In the genomic region with DNA sequence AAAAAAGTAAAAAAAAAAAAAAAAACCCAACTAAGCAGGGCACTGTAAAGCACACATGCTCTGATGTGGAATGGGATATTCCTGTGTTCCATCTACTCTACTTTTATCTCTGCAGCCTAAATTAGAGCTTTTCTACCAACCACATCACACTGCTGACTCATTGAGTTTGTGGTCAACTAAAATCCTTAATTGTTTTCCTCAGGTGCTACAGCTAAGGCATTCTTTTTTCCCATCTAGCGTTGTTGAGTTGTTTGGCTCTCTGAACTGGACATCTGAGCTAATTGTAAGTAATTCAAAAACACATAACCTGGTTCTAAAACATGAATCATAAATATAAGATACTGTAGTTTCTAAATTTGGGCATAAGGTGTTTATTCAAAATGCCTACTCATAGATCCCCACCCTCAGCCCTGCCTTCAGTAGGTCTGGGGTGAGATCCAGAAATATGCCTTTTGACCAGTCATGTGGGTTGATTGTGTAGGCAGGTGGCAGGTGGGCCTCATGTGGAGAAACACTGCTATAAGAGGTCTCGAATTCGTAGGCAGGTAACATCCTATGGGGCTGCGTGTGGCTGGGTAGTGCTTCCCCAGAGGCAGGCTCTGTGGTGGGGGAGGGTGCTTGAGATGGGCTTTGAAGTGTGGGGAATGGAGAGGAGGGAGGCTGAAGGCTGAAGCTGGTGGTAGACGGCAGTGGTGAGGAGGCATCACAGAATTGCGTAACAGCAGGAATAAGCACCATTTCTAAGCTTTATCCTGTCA, we compare ENCODE assay signal across 14 cellular contexts. TPM values are rescaled to one million over a fixed set of nuclear protein-coding genes. Genes with fewer than 3 reads are reported as not detected.
DNase-seq lines count a peak whose midpoint lies in the region; ATAC-seq and TF ChIP-seq lines count a peak whose summit lies in the region.
"Had no signal": no experiment of that assay in that cellular context is flagged by ENCODE, and none has a peak within 500 bp of the region (broad histone marks: within the 10 kb centered on the region; RNA-seq: fewer than 3 reads in every experiment).

No MANE protein-coding gene starts in this region.

- H2AFZ ChIP-seq in Loucy (ENCODE audit: low read length) (no peak overlapping the region), neuronal stem cell (ENCODE audit: low read length) (no peak overlapping the region)

- H3K9ac ChIP-seq in Loucy (ENCODE audit: low read depth, low read length, poor library complexity, severe bottlenecking) = no peak overlapping the region
- no peak overlapping the region for H3K9ac ChIP-seq in neuronal stem cell (ENCODE audit: low read depth, low read length, poor library complexity)

- H3K4me2 ChIP-seq in Loucy (ENCODE audit: low read depth, low read length, poor library complexity, severe bottlenecking) (peak overlapping the region; percentile 14), neuronal stem cell (ENCODE audit: insufficient read depth, low read length, poor library complexity, severe bottlenecking) (no peak overlapping the region)

- no peak overlapping the region for H2BK5ac ChIP-seq in neuronal stem cell (ENCODE audit: low read length)

- H2BK120ac ChIP-seq in neuronal stem cell (ENCODE audit: low read depth, low read length) = no peak overlapping the region

- H3K9me3 ChIP-seq in Loucy (ENCODE audit: insufficient read depth, low read depth, low read length) (no peaks in the 10 kb centered on the region), neuronal stem cell (replicated peaks in 1 of 2; ENCODE audit: control insufficient read depth in 2 of 2, insufficient read depth in 1 of 2, low read depth in 1 of 2, low read length in 2 of 2) (peaks cover 0 to 2% of the 10 kb centered on the region in 2 donors)
- H3K9me3 ChIP-seq: pancreas had no signal

- no peaks in the 10 kb centered on the region for H3K79me1 ChIP-seq in neuronal stem cell (ENCODE audit: low read depth, low read length)

- no peak overlapping the region for H3K4ac ChIP-seq in neuronal stem cell (ENCODE audit: low read length)

- no peak for ATAC-seq in GM19324 (IDR thresholded peaks at IDR 0.05; ENCODE audit: low FRiP score, unreplicated experiment)
- ATAC-seq: activated naive CD8-positive, alpha-beta T cell treated with anti-CD3 and anti-CD28 coated beads, Interleukin-2, amount 50 U/mL, for 24 hours; pancreas had no signal

- H3F3A ChIP-seq in Loucy (ENCODE audit: low read depth) = no peaks in the 10 kb centered on the region

- H3K27me3 ChIP-seq in Loucy (ENCODE audit: insufficient read depth, low read length, poor library complexity, severe bottlenecking) (no peaks in the 10 kb centered on the region), neuronal stem cell (ENCODE audit: control insufficient read depth in 3 of 3, insufficient read depth in 3 of 3, low read depth in 1 of 3, low read length in 3 of 3) (no peaks in the 10 kb centered on the region)
- H3K27me3 ChIP-seq: pancreas had no signal

- H3K27ac ChIP-seq in neuronal stem cell (replicated peaks; ENCODE audit: low read length) = no peak overlapping the region
- H3K27ac ChIP-seq: pancreas, VCaP had no signal

- peak; percentile 75 for DNase-seq in NCI-H2107 treated with DMSO at 0.1 percent for 48 hours (lab: John Stamatoyannopoulos, UW; ENCODE audit: unreplicated experiment)
- DNase-seq in NCI-H2107 (lab: John Stamatoyannopoulos, UW) = no peak
- peak; percentile 74 for DNase-seq in amniotic epithelial cell (ENCODE audit: low read depth)
- DNase-seq in neuronal stem cell (ENCODE audit: low spot score) = no peak
- no peak for DNase-seq in nucleus accumbens (lab: John Stamatoyannopoulos, UW)
- DNase-seq in NK-92 (lab: John Stamatoyannopoulos, UW; ENCODE audit: unreplicated experiment) = no peak
- DNase-seq: activated naive CD8-positive, alpha-beta T cell treated with anti-CD3 and anti-CD28 coated beads, Interleukin-2, amount 50 U/mL, for 24 hours; COR-L47; NCI-H1694 treated with DMSO at 0.1 percent for 48 hours; pancreas; substantia nigra had no signal

- H2BK12ac ChIP-seq in neuronal stem cell (ENCODE audit: low read length) = no peak overlapping the region

- no peaks in the 10 kb centered on the region for H3K9me2 ChIP-seq in Loucy (replicated peaks; ENCODE audit: low read depth, low read length)

- no peak overlapping the region for H2AK5ac ChIP-seq in neuronal stem cell (ENCODE audit: low read depth, low read length)

- H3K79me2 ChIP-seq in Loucy (ENCODE audit: insufficient read depth, low read length) = no peaks in the 10 kb centered on the region

- no peak overlapping the region for H3K4me3 ChIP-seq in Loucy (ENCODE audit: low read length, poor library complexity, severe bottlenecking)
- H3K4me3 ChIP-seq in neuronal stem cell (ENCODE audit: low read length in 2 of 2) = no peak overlapping the region
- H3K4me3 ChIP-seq: pancreas had no signal

- H3K4me1 ChIP-seq in Loucy (ENCODE audit: insufficient read depth, low read length, poor library complexity, severe bottlenecking) (peaks cover 10% of the 10 kb centered on the region), neuronal stem cell (ENCODE audit: control insufficient read depth in 2 of 2, insufficient read depth in 1 of 2, low read depth in 1 of 2, low read length in 2 of 2) (peaks cover 0 to 2% of the 10 kb centered on the region in 2 donors)
- H3K4me1 ChIP-seq: pancreas had no signal

- no peak for TF ChIP-seq CTCF in Loucy (conservative IDR thresholded peaks at IDR 0.05; ENCODE audit: low read length)

- WGBS in neuronal stem cell (ENCODE audit: extremely low coverage in 2 of 2, insufficient read length in 2 of 2, insufficient replicate concordance in 1 of 2), 2 donors = no CpG with 5 or more reads among the region's 6 CpGs

- H4K20me1 ChIP-seq in Loucy (ENCODE audit: insufficient read depth, low read length, poor library complexity, severe bottlenecking) = no peaks in the 10 kb centered on the region

- no peak overlapping the region for H4K91ac ChIP-seq in neuronal stem cell (ENCODE audit: low read depth, low read length, poor library complexity)

- peak overlapping the region; percentile 15 for H3K18ac ChIP-seq in neuronal stem cell (ENCODE audit: low read length)

- H4K8ac ChIP-seq in neuronal stem cell (ENCODE audit: low read depth, low read length) = no peak overlapping the region

- H3K36me3 ChIP-seq in Loucy (ENCODE audit: insufficient read depth, low read length) (no peaks in the 10 kb centered on the region), neuronal stem cell (replicated peaks in 1 of 2; ENCODE audit: control insufficient read depth in 2 of 2, insufficient read depth in 2 of 2, low read length in 2 of 2) (no peaks in the 10 kb centered on the region)
- H3K36me3 ChIP-seq: pancreas had no signal

- H3K23ac ChIP-seq in neuronal stem cell (ENCODE audit: low read depth, low read length, poor library complexity) = no peak overlapping the region

- H2BK15ac ChIP-seq in neuronal stem cell (ENCODE audit: low read length) = no peak overlapping the region

- H3K14ac ChIP-seq in neuronal stem cell (ENCODE audit: low read length) = no peak overlapping the region

RNA-seq across cellular contexts. Expression of gene ANKRD29, which starts 27.2 kb away (rescaled TPM):
- 1.2 TPM for polyA plus RNA-seq in neuronal stem cell (2013, experiment 1 of 2)
- 1.3 TPM for polyA plus RNA-seq in neuronal stem cell (2013, experiment 2 of 2)

RNA-seq across cellular contexts. Expression of gene NPC1, which starts 49.2 kb away (rescaled TPM):
- polyA plus RNA-seq in neuronal stem cell (2013, experiment 1 of 2) = 21.0 TPM
- polyA plus RNA-seq in neuronal stem cell (2013, experiment 2 of 2) = 21.8 TPM

RNA-seq across cellular contexts. Expression of gene LAMA3, which starts 53.8 kb away (rescaled TPM):
- 0.20 TPM for polyA plus RNA-seq in neuronal stem cell (2013, experiment 1 of 2)
- polyA plus RNA-seq in neuronal stem cell (2013, experiment 2 of 2) = 0.22 TPM

Comparison
In these comparisons a context has a peak if more than half of its experiments do, and no peak if none do; other contexts are left out.
1. DNase-seq: peak in NCI-H2107 treated with DMSO at 0.1 percent for 48 hours (single experiment) and amniotic epithelial cell (single experiment); none in NCI-H2107 (single experiment), neuronal stem cell (single experiment), nucleus accumbens (0 of 56) and NK-92 (single experiment).